Comparison of ENCODE assay signal across 8 cellular contexts in genomic region chr3:23950303-23950702, GRCh38. TPM values are rescaled to one million over a fixed set of nuclear protein-coding genes. Genes with fewer than 3 reads are reported as not detected.
A peak's percentile ranks its signal among the peaks of the same experiment; 100 is the strongest.
DNase-seq lines count a peak whose midpoint lies in the region; ATAC-seq, FAIRE-seq and TF ChIP-seq lines count a peak whose summit lies in the region.

No MANE protein-coding gene starts in this region.

- no peaks in the 10 kb centered on the region for H3K27me3 ChIP-seq in ovary

- no peak overlapping the region for H3K4me3 ChIP-seq in ovary

- H3K27ac ChIP-seq in ovary = no peak overlapping the region

- peaks cover 51% of the 10 kb centered on the region for H3K4me1 Mint-ChIP-seq in activated T-helper 17 cell treated with anti-CD3 and anti-CD28 coated beads, Interleukin-2, amount 50 U/mL, for 72 hours

- intact Hi-C loops in ovary (cut with DNase I) = no loop called here

- H3K36me3 Mint-ChIP-seq in activated T-helper 17 cell treated with anti-CD3 and anti-CD28 coated beads, Interleukin-2, amount 50 U/mL, for 72 hours (ENCODE audit: low read depth) = peaks cover 24% of the 10 kb centered on the region

- no peaks in the 10 kb centered on the region for H3K9me3 Mint-ChIP-seq in activated T-helper 17 cell treated with anti-CD3 and anti-CD28 coated beads, Interleukin-2, amount 50 U/mL, for 72 hours

- no peak for TF ChIP-seq CTCF in ovary (IDR thresholded peaks at IDR 0.05)

- peaks cover 25% of the 10 kb centered on the region for H3K4me1 ChIP-seq in ovary (ENCODE audit: insufficient read depth)

- ATAC-seq in HG02981 (IDR thresholded peaks at IDR 0.05; ENCODE audit: unreplicated experiment) (peak; percentile 35), HG03025 (IDR thresholded peaks at IDR 0.05; ENCODE audit: low FRiP score, unreplicated experiment) (no peak)
- no peak for ATAC-seq in activated T-helper 17 cell treated with anti-CD3 and anti-CD28 coated beads, Interleukin-2, amount 50 U/mL, for 72 hours (replicated peaks)

- no peaks in the 10 kb centered on the region for H3K9me3 ChIP-seq in ovary

- H3K36me3 ChIP-seq in ovary = no peaks in the 10 kb centered on the region

- H3K4me3 Mint-ChIP-seq in activated T-helper 17 cell treated with anti-CD3 and anti-CD28 coated beads, Interleukin-2, amount 50 U/mL, for 72 hours = peak overlapping the region; percentile 88

- no peaks in the 10 kb centered on the region for H3K27me3 Mint-ChIP-seq in activated T-helper 17 cell treated with anti-CD3 and anti-CD28 coated beads, Interleukin-2, amount 50 U/mL, for 72 hours

- no peak for TF ChIP-seq POLR2A in ovary (IDR thresholded peaks at IDR 0.05)

- no peak for DNase-seq in GM19239 (ENCODE audit: insufficient read length, low spot score)
- peak; percentile 51 for DNase-seq in renal cortical epithelial cell (ENCODE audit: low read depth)
- DNase-seq in stimulated activated CD4-positive, alpha-beta T cell treated with anti-CD3 and anti-CD28 coated beads, Interleukin-2, amount 100 ng/mL, for 24 hours = no peak
- no peak for DNase-seq in mucosa of gallbladder (ENCODE audit: low spot score)
- DNase-seq in ovary = no peak

- H3K27ac Mint-ChIP-seq in activated T-helper 17 cell treated with anti-CD3 and anti-CD28 coated beads, Interleukin-2, amount 50 U/mL, for 72 hours = peak overlapping the region; percentile 87

- no peak for TF ChIP-seq EP300 in ovary (IDR thresholded peaks at IDR 0.05)

- FAIRE-seq in GM19239 (lab: Jason Lieb, UNC) = peak; percentile 93

RNA-seq across cellular contexts. Expression of gene NR1D2, which starts 5.2 kb away (rescaled TPM):
- 10 to 100 TPM; 10.6 to 15.9 TPM for total RNA-seq in activated T-helper 17 cell treated with anti-CD3 and anti-CD28 coated beads, Interleukin-2, amount 50 U/mL, for 72 hours
- total RNA-seq in renal cortical epithelial cell (16.3 and 22.5 TPM in 2 replicates), mucosa of gallbladder (51.8 TPM), ovary (10 to 100 TPM; 29.9 to 74.3 (median 37.2) TPM)
- 10 to 100 TPM; 26.9 to 33.3 TPM for polyA plus RNA-seq in ovary

RNA-seq across cellular contexts. Expression of gene RPL15, which starts 33.4 kb away (rescaled TPM):
- 1,000 to 10,000 TPM; 2,157 to 2,530 TPM for total RNA-seq in activated T-helper 17 cell treated with anti-CD3 and anti-CD28 coated beads, Interleukin-2, amount 50 U/mL, for 72 hours
- total RNA-seq in renal cortical epithelial cell (1,175 and 2,297 TPM in 2 replicates), mucosa of gallbladder (1,351 TPM), ovary (1,000 to 10,000 TPM; 3,013 to 4,925 (median 3,735) TPM)
- polyA plus RNA-seq in ovary = 1,000 to 10,000 TPM; 4,714 to 6,966 TPM

RNA-seq across cellular contexts. Expression of gene NKIRAS1, which starts 33.5 kb away (rescaled TPM):
- 1 to 10 TPM; 5.1 to 6.2 TPM for total RNA-seq in activated T-helper 17 cell treated with anti-CD3 and anti-CD28 coated beads, Interleukin-2, amount 50 U/mL, for 72 hours
- total RNA-seq in renal cortical epithelial cell (9.9 and 17.2 TPM in 2 replicates), mucosa of gallbladder (11.0 TPM), ovary (10 to 100 TPM; 10.2 to 16.8 (median 13.4) TPM)
- 10 to 100 TPM in 1 of 2 donors, 1 to 10 TPM in 1; 8.7 to 18.9 TPM for polyA plus RNA-seq in ovary
